Comparison of ENCODE assay signal across 16 cellular contexts in the genomic region with DNA sequence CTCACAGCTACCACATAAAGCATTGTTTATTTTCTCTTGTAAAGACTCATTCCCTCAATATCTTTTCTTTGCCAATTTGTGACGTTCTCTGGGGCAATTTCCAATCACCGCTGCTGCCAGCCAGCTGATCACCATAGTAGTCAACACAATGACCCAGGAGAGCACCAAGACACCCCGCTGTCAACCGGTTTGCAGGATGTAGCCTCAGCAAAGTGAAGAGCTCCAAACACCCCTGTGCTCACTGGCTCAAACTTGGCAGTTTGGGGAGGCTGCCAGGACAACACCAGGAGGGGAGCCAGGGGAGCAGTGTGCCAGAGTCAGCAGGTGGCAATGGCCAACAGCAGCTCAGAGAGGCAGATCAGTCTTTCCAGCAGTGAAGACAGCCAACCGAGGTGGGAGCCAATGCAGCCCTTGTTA.
DNase-seq lines count a peak whose midpoint lies in the region; ATAC-seq and TF ChIP-seq lines count a peak whose summit lies in the region.
"Had no signal": no experiment of that assay in that cellular context is flagged by ENCODE, and none has a peak within 500 bp of the region (broad histone marks: within the 10 kb centered on the region; RNA-seq: fewer than 3 reads in every experiment).

No MANE protein-coding gene starts in this region.

- peaks cover 2% of the 10 kb centered on the region for H3K27me3 ChIP-seq in foreskin keratinocyte

- H3K27ac ChIP-seq in foreskin keratinocyte = no peak overlapping the region
- H3K27ac ChIP-seq: PC-9 had no signal

- ATAC-seq in left lobe of liver (no peak), HG03378 (IDR thresholded peaks at IDR 0.05; ENCODE audit: unreplicated experiment) (no peak), foreskin keratinocyte (no peak)
- ATAC-seq: K562, SK-N-SH treated with all-trans-retinoic acid at 6 μM for 48 hours had no signal

- DNase-seq in DMS 273 treated with DMSO at 0.1 percent for 48 hours (lab: John Stamatoyannopoulos, UW) (peak; percentile 20), NCI-H2081 (lab: John Stamatoyannopoulos, UW) (peak; percentile 79 to 91), fibroblast of peridontal ligament (ENCODE audit: extremely low read depth) (peak; percentile 82), pons (ENCODE audit: low spot score) (peak; percentile 23), left lobe of liver (ENCODE audit: low spot score) (no peak), foreskin keratinocyte (no peak)
- DNase-seq in activated CD8-positive, alpha-beta memory T cell treated with anti-CD3 and anti-CD28 coated beads for 24 hours = no peak
- DNase-seq: activated CD4-positive, alpha-beta memory T cell treated with anti-CD3 and anti-CD28 coated beads, Interleukin-2, amount 10 ng/mL, durations not matched to agents 7 days and 5 days; cortex of kidney; mammary epithelial cell; NCI-H1417 treated with DMSO at 0.1 percent for 48 hours; NCI-H510A; PC-9 had no signal

- no peaks in the 10 kb centered on the region for H3K4me1 ChIP-seq in foreskin keratinocyte

- no peak for TF ChIP-seq CTCF in foreskin keratinocyte (conservative IDR thresholded peaks at IDR 0.05)

Comparison
In these comparisons a context has a peak if more than half of its experiments do, and no peak if none do; other contexts are left out.
1. DNase-seq: peak in DMS 273 treated with DMSO at 0.1 percent for 48 hours (single experiment), NCI-H2081 (2 of 2), fibroblast of peridontal ligament (single experiment) and pons (single experiment); none in left lobe of liver (single experiment), activated CD8-positive, alpha-beta memory T cell treated with anti-CD3 and anti-CD28 coated beads for 24 hours (single experiment) and foreskin keratinocyte (0 of 2).